8 cellular contexts compared by ENCODE assay signal in the genomic region with DNA sequence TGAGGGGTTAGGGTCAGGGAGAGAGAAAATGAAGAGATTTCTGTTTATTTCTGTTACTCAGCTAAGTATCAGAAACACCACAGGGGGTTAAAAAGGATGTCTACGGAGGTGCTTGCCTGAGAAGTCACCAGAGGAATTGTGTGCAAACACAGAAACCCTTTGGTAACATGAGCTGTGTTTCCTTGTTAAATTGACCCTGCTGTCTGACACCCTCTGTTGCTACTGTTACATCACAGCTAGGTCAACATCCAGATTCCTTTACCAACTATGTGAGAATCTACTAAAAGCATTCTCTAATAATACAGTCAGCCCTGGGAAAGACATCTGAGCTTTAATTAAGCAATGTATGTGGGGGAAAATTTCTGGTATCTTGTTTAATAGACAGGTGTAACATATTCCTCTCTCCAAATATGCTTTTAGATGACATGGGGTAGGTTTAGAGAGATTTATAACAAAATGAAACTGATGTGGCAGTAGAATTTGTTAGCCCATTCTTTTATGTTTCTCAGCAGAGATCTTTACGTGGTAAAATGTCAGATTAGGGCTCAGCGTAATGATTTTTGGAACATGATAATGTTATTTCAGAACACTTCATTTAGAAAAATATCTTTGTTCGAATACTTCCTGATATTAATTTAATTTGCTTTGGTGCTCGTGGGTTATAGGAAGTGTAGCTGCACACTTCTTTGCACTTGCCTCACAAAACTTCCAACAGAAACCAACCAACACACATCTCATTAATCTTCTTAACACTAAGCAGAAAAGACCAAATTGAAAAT.
A peak's percentile ranks its signal among the peaks of the same experiment; 100 is the strongest.
DNase-seq lines count a peak whose midpoint lies in the region; ATAC-seq and TF ChIP-seq lines count a peak whose summit lies in the region.

No MANE protein-coding gene starts in this region.

- ATAC-seq in RWPE2 (ENCODE audit: low read depth) (peak; percentile 84), left ventricle myocardium superior (peak; percentile 38), HG03175 (IDR thresholded peaks at IDR 0.05; ENCODE audit: unreplicated experiment) (no peak), HG03460 (IDR thresholded peaks at IDR 0.05; ENCODE audit: unreplicated experiment) (no peak), gastrocnemius medialis (no peak)

- peak; percentile 3 for DNase-seq in NCI-H345 (lab: John Stamatoyannopoulos, UW)
- no peak for DNase-seq in NCI-H345 treated with DMSO at 0.1 percent for 48 hours (lab: John Stamatoyannopoulos, UW; ENCODE audit: unreplicated experiment)
- DNase-seq in RWPE2 (ENCODE audit: low spot score) = no peak
- no peak for DNase-seq in left ventricle myocardium superior
- DNase-seq in skeletal muscle cell (ENCODE audit: low read depth) = peak; percentile 89
- DNase-seq in gastrocnemius medialis = no peak

- TF ChIP-seq POLR2A in gastrocnemius medialis (IDR thresholded peaks at IDR 0.05) = no peak

- in situ Hi-C loops in gastrocnemius medialis (cut with MboI; ENCODE audit: low sequenced_read_pairs in 4 of 4) = no loop called here

- H3K27me3 ChIP-seq in RWPE2 (ENCODE audit: insufficient read depth, poor library complexity, severe bottlenecking) (no peaks in the 10 kb centered on the region), gastrocnemius medialis (no peaks in the 10 kb centered on the region)

- no peaks in the 10 kb centered on the region for H3K36me3 ChIP-seq in RWPE2 (ENCODE audit: low read depth)
- H3K36me3 ChIP-seq in gastrocnemius medialis = no peaks in the 10 kb centered on the region

- H3K27ac ChIP-seq in RWPE2 (ENCODE audit: poor library complexity, severe bottlenecking) (no peak overlapping the region), gastrocnemius medialis (no peak overlapping the region)

- intact Hi-C loops in left ventricle myocardium superior (cut with micrococcal nuclease) = no loop called here
- intact Hi-C loops in gastrocnemius medialis (cut with DNase I; ENCODE audit: low total_unique reads) = no loop called here

- no peak overlapping the region for H3K4me3 ChIP-seq in RWPE2 (ENCODE audit: severe bottlenecking)
- H3K4me3 ChIP-seq in skeletal muscle cell (ENCODE audit: low read depth, low read length) = no peak overlapping the region
- no peak overlapping the region for H3K4me3 ChIP-seq in gastrocnemius medialis

- TF ChIP-seq CTCF in RWPE2 (IDR thresholded peaks at IDR 0.05; ENCODE audit: poor library complexity, severe bottlenecking) = no peak
- no peak for TF ChIP-seq CTCF in gastrocnemius medialis (IDR thresholded peaks at IDR 0.05 in 4 of 5, conservative IDR thresholded peaks at IDR 0.05 in 1 of 5)

- H3K9me3 ChIP-seq in RWPE2 (ENCODE audit: severe bottlenecking) (no peaks in the 10 kb centered on the region), gastrocnemius medialis (no peaks in the 10 kb centered on the region)

- H3K4me1 ChIP-seq in RWPE2 (ENCODE audit: insufficient read depth, poor library complexity, severe bottlenecking) (peaks cover 2% of the 10 kb centered on the region), gastrocnemius medialis (no peaks in the 10 kb centered on the region)

Comparison
In these comparisons a context has a peak if more than half of its experiments do, and no peak if none do; other contexts are left out.
1. DNase-seq: peak in NCI-H345 (single experiment) and skeletal muscle cell (single experiment); none in NCI-H345 treated with DMSO at 0.1 percent for 48 hours (single experiment), RWPE2 (single experiment), left ventricle myocardium superior (single experiment) and gastrocnemius medialis (0 of 2).
2. ATAC-seq: peak in RWPE2 (single experiment) and left ventricle myocardium superior (single experiment); none in HG03175 (single experiment), HG03460 (single experiment) and gastrocnemius medialis (0 of 2).